Comparison of ENCODE assay signal across 10 cellular contexts in the genomic region with DNA sequence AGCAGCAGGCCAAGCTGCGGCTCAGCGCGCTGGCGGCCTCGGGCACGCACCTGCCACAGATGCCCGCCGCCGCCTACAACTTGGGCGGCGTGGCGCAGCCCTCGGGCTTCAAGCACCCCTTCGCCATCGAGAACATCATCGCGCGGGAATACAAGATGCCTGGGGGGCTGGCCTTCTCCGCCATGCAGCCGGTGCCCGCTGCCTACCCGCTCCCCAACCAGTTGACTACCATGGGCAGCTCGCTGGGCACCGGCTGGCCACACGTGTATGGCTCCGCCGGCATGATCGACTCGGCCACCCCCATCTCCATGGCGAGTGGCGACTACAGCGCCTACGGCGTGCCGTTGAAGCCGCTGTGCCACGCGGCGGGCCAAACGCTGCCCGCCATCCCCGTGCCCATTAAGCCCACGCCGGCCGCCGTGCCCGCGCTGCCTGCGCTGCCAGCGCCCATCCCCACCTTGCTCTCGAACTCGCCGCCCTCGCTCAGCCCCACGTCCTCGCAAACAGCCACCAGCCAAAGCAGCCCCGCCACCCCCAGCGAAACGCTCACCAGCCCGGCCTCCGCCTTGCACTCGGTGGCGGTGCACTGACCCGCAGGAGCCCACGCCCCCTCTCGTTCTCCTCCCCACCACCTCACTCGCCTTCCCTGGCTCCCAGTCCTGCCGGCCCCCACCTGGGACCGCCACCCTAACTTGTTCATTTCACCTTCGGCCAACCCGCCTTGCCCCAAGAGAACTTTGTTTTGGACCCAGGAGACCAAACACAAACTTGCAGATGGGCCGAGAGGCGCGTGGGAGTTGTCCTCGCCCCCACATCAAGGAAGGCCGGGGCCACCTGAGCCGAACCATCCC. TPM values are rescaled to one million over a fixed set of nuclear protein-coding genes. Genes with fewer than 3 reads are reported as not detected.
DNase-seq lines count a peak whose midpoint lies in the region; ATAC-seq lines count a peak whose summit lies in the region.
"Had no signal": no experiment of that assay in that cellular context is flagged by ENCODE, and none has a peak within 500 bp of the region (broad histone marks: within the 10 kb centered on the region; RNA-seq: fewer than 3 reads in every experiment).

No MANE protein-coding gene starts in this region.

- peaks cover 12 to 19% (median 17%) of the 10 kb centered on the region in 3 donors for H3K4me1 Mint-ChIP-seq in IgD-negative memory B cell
- peaks cover 49% of the 10 kb centered on the region for H3K4me1 Mint-ChIP-seq in central memory CD8-positive, alpha-beta T cell
- peaks cover 20 to 64% (median 33%) of the 10 kb centered on the region in 4 donors for H3K4me1 Mint-ChIP-seq in naive thymus-derived CD8-positive, alpha-beta T cell

- no peak for ATAC-seq in central memory CD8-positive, alpha-beta T cell (replicated peaks; ENCODE audit: extremely low read depth, poor library complexity, severe bottlenecking)
- peak; percentile 14 to 15 for ATAC-seq in naive thymus-derived CD8-positive, alpha-beta T cell
- no peak for ATAC-seq in HG03135 (IDR thresholded peaks at IDR 0.05; ENCODE audit: unreplicated experiment)
- no peak for ATAC-seq in HG03280 (IDR thresholded peaks at IDR 0.05; ENCODE audit: unreplicated experiment)
- ATAC-seq in GM21529 (IDR thresholded peaks at IDR 0.05; ENCODE audit: unreplicated experiment) = no peak

- POLR2A ChIA-PET in naive thymus-derived CD8-positive, alpha-beta T cell (lab: Charles Lee) = interaction anchor here (1.7 to 2.8 kb wide), 2 partner anchors 11 to 28 kb away, joined by 8 to 18 read pairs; no protein-coding TSS in a partner anchor

- peak overlapping the region; percentile 88 to 93 (median 90) for H3K27ac Mint-ChIP-seq in IgD-negative memory B cell
- peak overlapping the region; percentile 84 for H3K27ac Mint-ChIP-seq in central memory CD8-positive, alpha-beta T cell (ENCODE audit: low read depth)
- H3K27ac Mint-ChIP-seq in naive thymus-derived CD8-positive, alpha-beta T cell = peak overlapping the region; percentile 15 to 89 (median 84)

- peak overlapping the region; percentile 70 for H3K9ac ChIP-seq in ES-I3 (ENCODE audit: low read depth, low read length)

- H3K4me3 Mint-ChIP-seq in IgD-negative memory B cell = peak overlapping the region; percentile 89 to 96 (median 94)
- H3K4me3 Mint-ChIP-seq in central memory CD8-positive, alpha-beta T cell = peak overlapping the region; percentile 92
- peak overlapping the region; percentile 82 to 96 (median 91) for H3K4me3 Mint-ChIP-seq in naive thymus-derived CD8-positive, alpha-beta T cell

- peaks cover 4% of the 10 kb centered on the region for H3K36me3 Mint-ChIP-seq in IgD-negative memory B cell
- H3K36me3 Mint-ChIP-seq in central memory CD8-positive, alpha-beta T cell (ENCODE audit: insufficient read depth) = peaks cover 42% of the 10 kb centered on the region
- peaks cover 2 to 18% (median 17%) of the 10 kb centered on the region in 3 donors for H3K36me3 Mint-ChIP-seq in naive thymus-derived CD8-positive, alpha-beta T cell

- H3K27me3 Mint-ChIP-seq in IgD-negative memory B cell = peaks cover 79% of the 10 kb centered on the region
- peaks cover 100% of the 10 kb centered on the region for H3K27me3 Mint-ChIP-seq in central memory CD8-positive, alpha-beta T cell
- H3K27me3 Mint-ChIP-seq in naive thymus-derived CD8-positive, alpha-beta T cell = peaks cover 65 to 99% (median 80%) of the 10 kb centered on the region in 5 donors

- H3K9me3 ChIP-seq in ES-I3 (ENCODE audit: control insufficient read depth, insufficient read depth, low read length) = no peaks in the 10 kb centered on the region

- peaks cover 7 to 21% (median 9%) of the 10 kb centered on the region in 3 donors for H3K9me3 Mint-ChIP-seq in IgD-negative memory B cell
- H3K9me3 Mint-ChIP-seq in central memory CD8-positive, alpha-beta T cell = peaks cover 6% of the 10 kb centered on the region
- peaks cover 8 to 32% (median 21%) of the 10 kb centered on the region in 9 donors for H3K9me3 Mint-ChIP-seq in naive thymus-derived CD8-positive, alpha-beta T cell

- H3K4me1 ChIP-seq in ES-I3 (ENCODE audit: insufficient read depth, low read length) = peaks cover 28% of the 10 kb centered on the region

- no peaks in the 10 kb centered on the region for H3K36me3 ChIP-seq in ES-I3 (ENCODE audit: insufficient read depth, low read length)

- no peak for DNase-seq in central memory CD8-positive, alpha-beta T cell (ENCODE audit: low spot score in 2 of 2)
- DNase-seq in naive thymus-derived CD8-positive, alpha-beta T cell = peak in 1 of 10 donors; percentile 14
- DNase-seq in GOT3 (lab: John Stamatoyannopoulos, UW) = no peak

RNA-seq across cellular contexts. Expression of gene FOXB1, which starts 1.5 kb away (rescaled TPM):
- polyA plus RNA-seq in IgD-negative memory B cell = not detected
- under 1 TPM in 1 of 2 experiments, not detected in 1; 0.13 TPM for total RNA-seq in naive thymus-derived CD8-positive, alpha-beta T cell
- polyA plus RNA-seq in naive thymus-derived CD8-positive, alpha-beta T cell = under 1 TPM in 2 of 3 donors, not detected in 1; 0.09 to 0.25 TPM
- total RNA-seq: HT1080, lung microvascular endothelial cell had no signal

Comparison
In these comparisons a context has a peak if more than half of its experiments do, and no peak if none do; other contexts are left out.
1. ATAC-seq: peak in naive thymus-derived CD8-positive, alpha-beta T cell (2 of 2); none in central memory CD8-positive, alpha-beta T cell (single experiment), HG03135 (single experiment), HG03280 (single experiment) and GM21529 (single experiment).
2. Peak in every context shown above with its lines, with median percentiles within 50 percentile points of each other: H3K27ac Mint-ChIP-seq and H3K4me3 Mint-ChIP-seq.